8 cellular contexts compared by ENCODE assay signal in genomic region chr5:75681125-75681830, GRCh38. TPM values are rescaled to one million over a fixed set of nuclear protein-coding genes. Genes with fewer than 3 reads are reported as not detected.
A peak's percentile ranks its signal among the peaks of the same experiment; 100 is the strongest.
DNase-seq lines count a peak whose midpoint lies in the region; ATAC-seq and TF ChIP-seq lines count a peak whose summit lies in the region.

No MANE protein-coding gene starts in this region.

- intact Hi-C loops in left cardiac atrium (cut with DNase I), result loop anchor here in 1 of 2 donors (2.0 kb wide), 1 partner anchor 444 kb away; the partner anchor contains the start of gene ANKRD31
- intact Hi-C loops in Right ventricle myocardium inferior (cut with DNase I), result loop anchor here (5.0 kb wide), 1 partner anchor 444 kb away; the partner anchor contains the start of gene ANKRD31
- intact Hi-C loops in breast epithelium (cut with DNase I; ENCODE audit: low total_unique reads), result no loop called here

- no peaks in the 10 kb centered on the region for H3K27me3 ChIP-seq in breast epithelium

- H3K4me3 ChIP-seq in breast epithelium, result no peak overlapping the region

- H3K9me3 ChIP-seq in breast epithelium, result no peaks in the 10 kb centered on the region

- H3K36me3 ChIP-seq in breast epithelium, result no peaks in the 10 kb centered on the region

- no peak overlapping the region for H3K27ac ChIP-seq in breast epithelium

- peak; percentile 30 to 75 (median 63) for TF ChIP-seq CTCF in breast epithelium (IDR thresholded peaks at IDR 0.05)

- DNase-seq in left cardiac atrium (no peak), Right ventricle myocardium inferior (ENCODE audit: missing footprints) (no peak), NCI-H345 (lab: John Stamatoyannopoulos, UW) (peak; percentile 31), breast epithelium (ENCODE audit: low spot score in 2 of 2) (no peak), lung microvascular endothelial cell (ENCODE audit: low read depth in 2 of 2) (peak; percentile 50 to 80)
- DNase-seq in activated effector memory CD4-positive, alpha-beta T cell treated with anti-CD3 and anti-CD28 coated beads, Interleukin-2, amount 50 U/mL, for 16 hours, result no peak

- peak; percentile 24 to 44 for ATAC-seq in left cardiac atrium
- no peak for ATAC-seq in Right ventricle myocardium inferior
- no peak for ATAC-seq in HG02938 (IDR thresholded peaks at IDR 0.05; ENCODE audit: unreplicated experiment)
- ATAC-seq in GM21723 (IDR thresholded peaks at IDR 0.05; ENCODE audit: unreplicated experiment), result no peak

- no peaks in the 10 kb centered on the region for H3K4me1 ChIP-seq in breast epithelium

- TF ChIP-seq POLR2A in breast epithelium (IDR thresholded peaks at IDR 0.05), result no peak

RNA-seq across cellular contexts. Expression of gene POC5, which starts 36.0 kb away (rescaled TPM):
- total RNA-seq in left cardiac atrium (1 to 10 TPM; 4.3 to 4.6 TPM), Right ventricle myocardium inferior (3.0 TPM), breast epithelium (10 to 100 TPM in 2 of 3 donors, 1 to 10 TPM in 1; 8.2 to 22.9 (median 18.9) TPM), lung microvascular endothelial cell (5.9 and 8.3 TPM in 2 replicates)

Comparison
In these comparisons a context has a peak if more than half of its experiments do, and no peak if none do; other contexts are left out.
1. ATAC-seq: peak in left cardiac atrium (2 of 2); none in Right ventricle myocardium inferior (single experiment), HG02938 (single experiment) and GM21723 (single experiment).
2. DNase-seq: peak in NCI-H345 (single experiment) and lung microvascular endothelial cell (2 of 2); none in left cardiac atrium (single experiment), Right ventricle myocardium inferior (single experiment), breast epithelium (0 of 2) and activated effector memory CD4-positive, alpha-beta T cell treated with anti-CD3 and anti-CD28 coated beads, Interleukin-2, amount 50 U/mL, for 16 hours (single experiment).